ENCODE assay signal across 20 cellular contexts in genomic region chr10:133249975-133250754, GRCh38. TPM values are rescaled to one million over a fixed set of nuclear protein-coding genes. Genes with fewer than 3 reads are reported as not detected.
"Had no signal": no experiment of that assay in that cellular context is flagged by ENCODE, and none has a peak within 500 bp of the region (broad histone marks: within the 10 kb centered on the region; RNA-seq: fewer than 3 reads in every experiment).

No MANE protein-coding gene starts in this region.

- H2AFZ ChIP-seq: hepatocyte had no signal

- H3K4me2 ChIP-seq: hepatocyte had no signal

- H3K9me3 Mint-ChIP-seq: activated B cell treated with CpG ODN at 0.5 μM for 24 hours, endodermal cell had no signal

- H3K4me3 Mint-ChIP-seq: activated B cell treated with CpG ODN at 0.5 μM for 24 hours, brain, endodermal cell had no signal

- H3K27ac Mint-ChIP-seq: activated B cell treated with CpG ODN at 0.5 μM for 24 hours, endodermal cell had no signal

- H3K9me3 ChIP-seq: neutrophil, tibial nerve, vagina had no signal

- H3K36me3 ChIP-seq: neutrophil, tibial nerve, vagina had no signal

- DNase-seq: activated B cell treated with CpG ODN at 0.5 μM for 24 hours; activated CD4-positive, alpha-beta T cell treated with anti-CD3 and anti-CD28 coated beads, Interleukin-2, amount 50 U/mL, for 4 hours; activated CD8-positive, alpha-beta memory T cell treated with anti-CD3 and anti-CD28 coated beads, Interleukin-2, amount 50 U/mL, for 4 hours; activated naive CD4-positive, alpha-beta T cell treated with Interleukin-2 at 50 U/mL for 16 hours; amygdala; cerebellar nuclear complex; dermis blood vessel endothelial cell; endodermal cell; kidney; mesendoderm; posterior cingulate gyrus; stimulated activated CD4-positive, alpha-beta T cell treated with anti-CD3 and anti-CD28 coated beads, Interleukin-4, amount 100 ng/mL, for 4 hours; T-helper 1 cell had no signal

- H3K79me2 ChIP-seq: hepatocyte had no signal

- H3K36me3 Mint-ChIP-seq: brain had no signal

- H3K4me1 ChIP-seq: tibial nerve, vagina had no signal

- H3K4me3 ChIP-seq: hepatocyte, skin epidermis, tibial nerve, vagina had no signal

- H3K27me3 ChIP-seq: hepatocyte had no signal

- H3K27ac ChIP-seq: hepatocyte, neutrophil, skin epidermis, tibial nerve, vagina had no signal

RNA-seq across cellular contexts. Expression of gene VENTX, which starts 12.5 kb away (rescaled TPM):
- total RNA-seq: dermis blood vessel endothelial cell, hepatocyte had no signal

RNA-seq across cellular contexts. Expression of gene UTF1, which starts 20.1 kb away (rescaled TPM):
- total RNA-seq: activated B cell treated with CpG ODN at 0.5 μM for 24 hours, dermis blood vessel endothelial cell, hepatocyte, kidney, liver, tibial nerve, vagina had no signal
